9 cellular contexts compared by ENCODE assay signal in genomic region chr1:201020040-201020591, GRCh38.
A peak's percentile ranks its signal among the peaks of the same experiment; 100 is the strongest.
DNase-seq lines count a peak whose midpoint lies in the region; ATAC-seq and TF ChIP-seq lines count a peak whose summit lies in the region.
"Had no signal": no experiment of that assay in that cellular context is flagged by ENCODE, and none has a peak within 500 bp of the region (broad histone marks: within the 10 kb centered on the region; RNA-seq: fewer than 3 reads in every experiment).

No MANE protein-coding gene starts in this region.

- peaks cover 29% of the 10 kb centered on the region for H3K36me3 Mint-ChIP-seq in activated T-cell treated with anti-CD3 and anti-CD28 coated beads, Interleukin-2, amount 50 U/mL, for 24 hours (ENCODE audit: low read depth)
- peaks cover 19% of the 10 kb centered on the region for H3K36me3 Mint-ChIP-seq in T-helper 1 cell treated with Interleukin-12 subunit alpha and Interleukin-12 subunit beta and Interleukin-4 antibody, amounts not matched to agents 30 μg/mL and 1 μg/mL, for 36 hours (ENCODE audit: low read depth)

- H3K4me3 Mint-ChIP-seq in activated T-cell treated with anti-CD3 and anti-CD28 coated beads, Interleukin-2, amount 50 U/mL, for 24 hours = peak overlapping the region; percentile 92
- peak overlapping the region; percentile 98 for H3K4me3 Mint-ChIP-seq in T-helper 1 cell treated with Interleukin-12 subunit alpha and Interleukin-12 subunit beta and Interleukin-4 antibody, amounts not matched to agents 30 μg/mL and 1 μg/mL, for 36 hours

- peaks cover 88% of the 10 kb centered on the region for H3K4me1 Mint-ChIP-seq in activated T-cell treated with anti-CD3 and anti-CD28 coated beads, Interleukin-2, amount 50 U/mL, for 24 hours (ENCODE audit: low read depth)
- peaks cover 78% of the 10 kb centered on the region for H3K4me1 Mint-ChIP-seq in T-helper 1 cell treated with Interleukin-12 subunit alpha and Interleukin-12 subunit beta and Interleukin-4 antibody, amounts not matched to agents 30 μg/mL and 1 μg/mL, for 36 hours (ENCODE audit: low read depth)

- H3K27ac ChIP-seq in substantia nigra (ENCODE audit: low read depth, low read length, poor library complexity, severe bottlenecking) = peak overlapping the region; percentile 46

- TF ChIP-seq CTCF in epithelial cell of esophagus (IDR thresholded peaks at IDR 0.05; ENCODE audit: insufficient read depth, low read depth, low read length, missing control alignments) = no peak

- peak overlapping the region; percentile 98 for H3K27ac Mint-ChIP-seq in activated T-cell treated with anti-CD3 and anti-CD28 coated beads, Interleukin-2, amount 50 U/mL, for 24 hours
- peak overlapping the region; percentile 97 for H3K27ac Mint-ChIP-seq in T-helper 1 cell treated with Interleukin-12 subunit alpha and Interleukin-12 subunit beta and Interleukin-4 antibody, amounts not matched to agents 30 μg/mL and 1 μg/mL, for 36 hours

- ATAC-seq in GM19463 (IDR thresholded peaks at IDR 0.05; ENCODE audit: unreplicated experiment) = no peak
- no peak for ATAC-seq in HG02981 (IDR thresholded peaks at IDR 0.05; ENCODE audit: unreplicated experiment)

- H3K27me3 Mint-ChIP-seq in activated T-cell treated with anti-CD3 and anti-CD28 coated beads, Interleukin-2, amount 50 U/mL, for 24 hours = no peaks in the 10 kb centered on the region
- H3K27me3 Mint-ChIP-seq in T-helper 1 cell treated with Interleukin-12 subunit alpha and Interleukin-12 subunit beta and Interleukin-4 antibody, amounts not matched to agents 30 μg/mL and 1 μg/mL, for 36 hours (ENCODE audit: low read depth) = no peaks in the 10 kb centered on the region

- no peaks in the 10 kb centered on the region for H3K9me3 Mint-ChIP-seq in activated T-cell treated with anti-CD3 and anti-CD28 coated beads, Interleukin-2, amount 50 U/mL, for 24 hours
- no peaks in the 10 kb centered on the region for H3K9me3 Mint-ChIP-seq in T-helper 1 cell treated with Interleukin-12 subunit alpha and Interleukin-12 subunit beta and Interleukin-4 antibody, amounts not matched to agents 30 μg/mL and 1 μg/mL, for 36 hours

- DNase-seq in activated T-cell treated with anti-CD3 and anti-CD28 coated beads, Interleukin-2, amount 50 U/mL, for 24 hours = peak; percentile 50
- no peak for DNase-seq in activated T-cell treated with anti-CD3 and anti-CD28 coated beads, Interleukin-2, amount 50 U/mL, for 1 hour
- DNase-seq in epithelial cell of esophagus (ENCODE audit: low read depth) (peak; percentile 38), substantia nigra (lab: John Stamatoyannopoulos, UW) (no peak), dedifferentiated amniotic fluid mesenchymal stem cell (ENCODE audit: extremely low spot score) (no peak)
- DNase-seq: BE2C had no signal

- H3K4me3 ChIP-seq in epithelial cell of esophagus (ENCODE audit: low read length) = no peak overlapping the region

Comparison
In these comparisons a context has a peak if more than half of its experiments do, and no peak if none do; other contexts are left out.
1. DNase-seq: peak in activated T-cell treated with anti-CD3 and anti-CD28 coated beads, Interleukin-2, amount 50 U/mL, for 24 hours (single experiment) and epithelial cell of esophagus (single experiment); none in activated T-cell treated with anti-CD3 and anti-CD28 coated beads, Interleukin-2, amount 50 U/mL, for 1 hour (single experiment), substantia nigra (0 of 49) and dedifferentiated amniotic fluid mesenchymal stem cell (single experiment).